ENCODE assay signal across 20 cellular contexts in genomic region chr14:77609902-77610301, GRCh38.
"Had no signal": no experiment of that assay in that cellular context is flagged by ENCODE, and none has a peak within 500 bp of the region (broad histone marks: within the 10 kb centered on the region; RNA-seq: fewer than 3 reads in every experiment).

No MANE protein-coding gene starts in this region.

- H3K4me3 ChIP-seq: dorsolateral prefrontal cortex, esophagus squamous epithelium, heart left ventricle, lung, stomach, thoracic aorta, transverse colon had no signal

- H3K27me3 ChIP-seq: dorsolateral prefrontal cortex, esophagus squamous epithelium, heart left ventricle, stomach, transverse colon had no signal

- H3K9me3 Mint-ChIP-seq: naive thymus-derived CD4-positive, alpha-beta T cell had no signal

- DNase-seq: cortex of kidney; dorsolateral prefrontal cortex; effector memory CD4-positive, alpha-beta T cell; esophagus squamous epithelium; foreskin melanocyte; heart left ventricle; hippocampal formation; left colon; left ventricle myocardium superior; mesenchymal stem cell; naive thymus-derived CD4-positive, alpha-beta T cell; posterior cingulate gyrus; stimulated activated CD4-positive, alpha-beta T cell treated with anti-CD3 and anti-CD28 coated beads, Interleukin-2, amount 100 ng/mL, for 24 hours; stimulated activated naive CD4-positive, alpha-beta T cell; stomach; substantia nigra; transverse colon had no signal

- H3K27me3 Mint-ChIP-seq: naive thymus-derived CD4-positive, alpha-beta T cell had no signal

- H3K4me3 Mint-ChIP-seq: naive thymus-derived CD4-positive, alpha-beta T cell had no signal

- ATAC-seq: heart left ventricle; left colon; left ventricle myocardium superior; naive thymus-derived CD4-positive, alpha-beta T cell; sciatic nerve had no signal

- H3K36me3 ChIP-seq: heart left ventricle, stomach, thoracic aorta, transverse colon had no signal

- H3K27ac ChIP-seq: esophagus squamous epithelium, heart left ventricle, stomach, thoracic aorta, transverse colon had no signal

- H3K9me3 ChIP-seq: esophagus squamous epithelium, heart left ventricle, stomach, thoracic aorta, transverse colon had no signal
